In genomic region chr20:19336601-19337000, GRCh38 we compare ENCODE assay signal across 22 cellular contexts.
"Had no signal": no experiment of that assay in that cellular context is flagged by ENCODE, and none has a peak within 500 bp of the region (broad histone marks: within the 10 kb centered on the region; RNA-seq: fewer than 3 reads in every experiment).

No MANE protein-coding gene starts in this region.

- H3K27me3 ChIP-seq: ascending aorta, breast epithelium, esophagus muscularis mucosa, pancreas, right lobe of liver, suprapubic skin, transverse colon, vagina had no signal

- ATAC-seq: heart right ventricle; naive thymus-derived CD8-positive, alpha-beta T cell; pancreas; right lobe of liver; stimulated activated naive CD8-positive, alpha-beta T cell treated with anti-CD3 and anti-CD28 coated beads, Interleukin-15, amount 100 ng/mL, for 72 hours had no signal

- DNase-seq: activated CD4-positive, alpha-beta T cell treated with anti-CD3 and anti-CD28 coated beads for 1 hour; activated CD4-positive, alpha-beta T cell treated with anti-CD3 and anti-CD28 coated beads, Interleukin-2, amount 50 U/mL, for 4 hours; activated gamma-delta T cell; cerebellar nuclear complex; cortex of kidney; heart right ventricle; immature natural killer cell; mesendoderm; naive thymus-derived CD8-positive, alpha-beta T cell; pancreas; right lobe of liver; small intestine; stimulated activated CD4-positive, alpha-beta T cell treated with anti-CD3 and anti-CD28 coated beads, Interleukin-15, amount 100 ng/mL, for 24 hours; stimulated activated CD4-positive, alpha-beta T cell treated with anti-CD3 and anti-CD28 coated beads, Interleukin-2, amount 100 ng/mL, for 48 hours; stimulated activated naive CD8-positive, alpha-beta T cell treated with anti-CD3 and anti-CD28 coated beads, Interleukin-15, amount 100 ng/mL, for 72 hours; T1000; transverse colon had no signal

- H3K36me3 ChIP-seq: ascending aorta, breast epithelium, esophagus muscularis mucosa, heart right ventricle, pancreas, right lobe of liver, suprapubic skin, transverse colon, vagina had no signal

- H3K27ac ChIP-seq: ascending aorta, breast epithelium, esophagus muscularis mucosa, heart right ventricle, pancreas, right lobe of liver, suprapubic skin, transverse colon, vagina had no signal

- H3K4me3 ChIP-seq: ascending aorta, breast epithelium, esophagus muscularis mucosa, heart right ventricle, pancreas, right lobe of liver, suprapubic skin, transverse colon, vagina had no signal

- H3K9me3 ChIP-seq: ascending aorta, breast epithelium, esophagus muscularis mucosa, heart right ventricle, pancreas, right lobe of liver, suprapubic skin, transverse colon, vagina had no signal

- H3K4me1 ChIP-seq: breast epithelium, pancreas, right lobe of liver, vagina had no signal
